ENCODE assay signal across 10 cellular contexts in genomic region chr22:20244744-20245576, GRCh38. TPM values are rescaled to one million over a fixed set of nuclear protein-coding genes. Genes with fewer than 3 reads are reported as not detected.
DNase-seq lines count a peak whose midpoint lies in the region; ATAC-seq and TF ChIP-seq lines count a peak whose summit lies in the region.
"Had no signal": no experiment of that assay in that cellular context is flagged by ENCODE, and none has a peak within 500 bp of the region (broad histone marks: within the 10 kb centered on the region; RNA-seq: fewer than 3 reads in every experiment).

No MANE protein-coding gene starts in this region.

- H3K4me2 ChIP-seq in BLaER1 treated with 17β-estradiol and CSF1 and Interleukin-3, amounts not matched to agents 10 nM and 100 nM, result peak overlapping the region; percentile 85 to 100 (median 98)
- H3K4me2 ChIP-seq: smooth muscle cell had no signal

- DNase-seq in NCI-H146 (lab: John Stamatoyannopoulos, UW) (peak; percentile 85), psoas muscle (no peak), omental fat pad (ENCODE audit: low spot score) (no peak), foreskin fibroblast (no peak), NCI-H2029 (lab: John Stamatoyannopoulos, UW) (no peak)
- peak; percentile 55 for DNase-seq in activated T-cell treated with anti-CD3 and anti-CD28 coated beads, Interleukin-2, amount 50 U/mL, for 1 hour
- DNase-seq: NCI-H1105 had no signal

- H3K9me3 ChIP-seq in BLaER1 treated with 17β-estradiol and CSF1 and Interleukin-3, amounts not matched to agents 10 nM and 100 nM (replicated peaks in 1 of 11), result no peaks in the 10 kb centered on the region
- H3K9me3 ChIP-seq in psoas muscle, result no peaks in the 10 kb centered on the region

- peaks cover 72 to 100% (median 100%) of the 10 kb centered on the region in 10 experiments for H3K4me1 ChIP-seq in BLaER1 treated with 17β-estradiol and CSF1 and Interleukin-3, amounts not matched to agents 10 nM and 100 nM
- peaks cover 6% of the 10 kb centered on the region for H3K4me1 ChIP-seq in psoas muscle

- H3K27ac ChIP-seq in BLaER1 treated with 17β-estradiol and CSF1 and Interleukin-3, amounts not matched to agents 10 nM and 100 nM, result peak overlapping the region in 10 of 11 experiments; percentile 30 to 94 (median 80); a peak in 18 of 22 replicates
- peak overlapping the region; percentile 57 for H3K27ac ChIP-seq in layer of hippocampus (ENCODE audit: low read depth, low read length)
- no peak overlapping the region for H3K27ac ChIP-seq in psoas muscle

- peak overlapping the region in 9 of 11 experiments; percentile 15 to 83 (median 65); a peak in 18 of 22 replicates for H3K9ac ChIP-seq in BLaER1 treated with 17β-estradiol and CSF1 and Interleukin-3, amounts not matched to agents 10 nM and 100 nM

- intact Hi-C loops in psoas muscle (cut with DNase I), result loop anchor here in 1 of 2 donors (5.0 kb wide), 1 partner anchor 63 kb away; no protein-coding TSS in a partner anchor

- H4K20me1 ChIP-seq in BLaER1 treated with 17β-estradiol and CSF1 and Interleukin-3, amounts not matched to agents 10 nM and 100 nM, result peaks cover 0 to 44% (median 0%) of the 10 kb centered on the region in 11 experiments; a peak in 9 of 22 replicates

- no peak for ATAC-seq in psoas muscle
- no peak for ATAC-seq in omental fat pad (ENCODE audit: low FRiP score)

- TF ChIP-seq CTCF in psoas muscle (IDR thresholded peaks at IDR 0.05), result no peak
- TF ChIP-seq CTCF in omental fat pad (IDR thresholded peaks at IDR 0.05), result no peak
- no peak for TF ChIP-seq CTCF in foreskin fibroblast (IDR thresholded peaks at IDR 0.05; ENCODE audit: low read depth, low read length)

- H3K4me3 ChIP-seq in BLaER1 treated with 17β-estradiol and CSF1 and Interleukin-3, amounts not matched to agents 10 nM and 100 nM, result peak overlapping the region in 6 of 10 experiments; percentile 8 to 50 (median 32); a peak in 8 of 20 replicates
- no peak overlapping the region for H3K4me3 ChIP-seq in psoas muscle
- H3K4me3 ChIP-seq in foreskin fibroblast (ENCODE audit: low read depth in 1 of 2, low read length in 2 of 2), result no peak overlapping the region
- H3K4me3 ChIP-seq: smooth muscle cell had no signal

- 72 to 81% (median 73%) methylated on average over 23 to 24 of the region's 24 CpGs for WGBS in psoas muscle, 3 donors

- peaks cover 0 to 19% (median 0%) of the 10 kb centered on the region in 11 experiments; a peak in 9 of 22 replicates for H3K36me3 ChIP-seq in BLaER1 treated with 17β-estradiol and CSF1 and Interleukin-3, amounts not matched to agents 10 nM and 100 nM
- H3K36me3 ChIP-seq in psoas muscle (ENCODE audit: insufficient read depth in 1 of 2, low read depth in 1 of 2), result no peaks in the 10 kb centered on the region

- H3K27me3 ChIP-seq in BLaER1 treated with 17β-estradiol and CSF1 and Interleukin-3, amounts not matched to agents 10 nM and 100 nM, result no peaks in the 10 kb centered on the region
- no peaks in the 10 kb centered on the region for H3K27me3 ChIP-seq in layer of hippocampus (ENCODE audit: control insufficient read depth, insufficient read depth, low read length)
- H3K27me3 ChIP-seq in psoas muscle (ENCODE audit: insufficient read depth in 3 of 3, low read length in 2 of 3), result no peaks in the 10 kb centered on the region

RNA-seq across cellular contexts. Expression of gene RTN4R, which starts 23.2 kb away (rescaled TPM):
- 1 to 10 TPM in 1 of 4 donors, under 1 TPM in 3; 0.22 to 2.4 (median 0.64) TPM for total RNA-seq in psoas muscle
- polyA plus RNA-seq in psoas muscle, result under 1 TPM; 0.12 to 0.36 (median 0.30) TPM
- 1 to 10 TPM in 2 of 4 donors, under 1 TPM in 2; 0.25 to 2.3 (median 1.3) TPM for total RNA-seq in omental fat pad

Comparison
In these comparisons a context has a peak if more than half of its experiments do, and no peak if none do; other contexts are left out.
1. H3K4me3 ChIP-seq: peak in BLaER1 treated with 17β-estradiol and CSF1 and Interleukin-3, amounts not matched to agents 10 nM and 100 nM (6 of 10); none in psoas muscle (single experiment) and foreskin fibroblast (0 of 2).
2. DNase-seq: peak in NCI-H146 (single experiment) and activated T-cell treated with anti-CD3 and anti-CD28 coated beads, Interleukin-2, amount 50 U/mL, for 1 hour (single experiment); none in psoas muscle (0 of 2), omental fat pad (single experiment), foreskin fibroblast (0 of 2) and NCI-H2029 (single experiment).